ENCODE assay signal across 14 cellular contexts in genomic region chr3:189685854-189686253, GRCh38. TPM values are rescaled to one million over a fixed set of nuclear protein-coding genes. Genes with fewer than 3 reads are reported as not detected.
DNase-seq lines count a peak whose midpoint lies in the region; ATAC-seq, FAIRE-seq and TF ChIP-seq lines count a peak whose summit lies in the region.
"Had no signal": no experiment of that assay in that cellular context is flagged by ENCODE, and none has a peak within 500 bp of the region (broad histone marks: within the 10 kb centered on the region; RNA-seq: fewer than 3 reads in every experiment).

No MANE protein-coding gene starts in this region.

- H3K27ac ChIP-seq in astrocyte (ENCODE audit: low read depth, low read length) (peak overlapping the region; percentile 84), heart right ventricle (no peak overlapping the region)
- H3K27ac ChIP-seq: pancreas had no signal

- TF ChIP-seq CTCF in HFFc6 (IDR thresholded peaks at IDR 0.05) (no peak), astrocyte (IDR thresholded peaks at IDR 0.05; ENCODE audit: insufficient read depth, low read depth, low read length) (no peak), heart right ventricle (IDR thresholded peaks at IDR 0.05) (no peak)

- peaks cover 4% of the 10 kb centered on the region; the same call in 1 of the 2 replicates for H3K9me3 Mint-ChIP-seq in HFFc6
- H3K9me3 Mint-ChIP-seq in astrocyte (ENCODE audit: unreplicated experiment), result no peaks in the 10 kb centered on the region
- H3K9me3 Mint-ChIP-seq: CD8-positive, alpha-beta T cell; T-helper 1 cell treated with Interleukin-12 subunit alpha and Interleukin-12 subunit beta and Interleukin-4 antibody, amounts not matched to agents 30 μg/mL and 1 μg/mL, for 36 hours had no signal

- no peak for ATAC-seq in heart right ventricle
- ATAC-seq: CD8-positive, alpha-beta T cell; pancreas had no signal

- H3K27me3 ChIP-seq in astrocyte (ENCODE audit: insufficient read depth, low read length) (no peaks in the 10 kb centered on the region), heart right ventricle (peaks cover 0 to 4% (median 0%) of the 10 kb centered on the region in 7 donors)
- H3K27me3 ChIP-seq: pancreas had no signal

- H3K36me3 Mint-ChIP-seq in HFFc6 (ENCODE audit: low read depth) (no peaks in the 10 kb centered on the region), astrocyte (ENCODE audit: low read depth, unreplicated experiment) (no peaks in the 10 kb centered on the region)
- H3K36me3 Mint-ChIP-seq: CD8-positive, alpha-beta T cell had no signal

- H3K4me3 Mint-ChIP-seq in HFFc6 (no peak overlapping the region), astrocyte (ENCODE audit: unreplicated experiment) (no peak overlapping the region)
- H3K4me3 Mint-ChIP-seq: CD8-positive, alpha-beta T cell; T-helper 1 cell treated with Interleukin-12 subunit alpha and Interleukin-12 subunit beta and Interleukin-4 antibody, amounts not matched to agents 30 μg/mL and 1 μg/mL, for 36 hours had no signal

- H4K20me1 ChIP-seq in astrocyte (ENCODE audit: insufficient read depth, low read length), result no peaks in the 10 kb centered on the region

- peak overlapping the region; percentile 40 for H3K9ac ChIP-seq in astrocyte (ENCODE audit: low read length)

- H3K79me2 ChIP-seq in astrocyte (ENCODE audit: insufficient read depth, low read length), result no peaks in the 10 kb centered on the region

- 89 to 90% methylated on average over 2 of the region's 2 CpGs for WGBS in heart right ventricle, 2 donors

- peak overlapping the region; percentile 71 for H3K4me2 ChIP-seq in astrocyte (ENCODE audit: low read length)

- H3K9me3 ChIP-seq in astrocyte (ENCODE audit: insufficient read depth, low read depth, low read length) (no peaks in the 10 kb centered on the region), heart right ventricle (no peaks in the 10 kb centered on the region)
- H3K9me3 ChIP-seq: pancreas had no signal

- H3K27ac Mint-ChIP-seq in HFFc6 (peak overlapping the region; percentile 57), astrocyte (ENCODE audit: unreplicated experiment) (peak overlapping the region; percentile 96)
- H3K27ac Mint-ChIP-seq: CD8-positive, alpha-beta T cell; T-helper 1 cell treated with Interleukin-12 subunit alpha and Interleukin-12 subunit beta and Interleukin-4 antibody, amounts not matched to agents 30 μg/mL and 1 μg/mL, for 36 hours had no signal

- peak overlapping the region; percentile 7 for H3K4me3 ChIP-seq in astrocyte (ENCODE audit: insufficient read depth, low read depth, low read length)
- no peak overlapping the region for H3K4me3 ChIP-seq in heart right ventricle
- H3K4me3 ChIP-seq: pancreas had no signal

- H2AFZ ChIP-seq in astrocyte (ENCODE audit: low read depth, low read length), result peak overlapping the region; percentile 46

- H3K4me1 Mint-ChIP-seq in HFFc6 (ENCODE audit: low read depth), result no peaks in the 10 kb centered on the region
- H3K4me1 Mint-ChIP-seq in astrocyte (ENCODE audit: low read depth, unreplicated experiment), result peaks cover 25% of the 10 kb centered on the region

- peaks cover 13% of the 10 kb centered on the region for H3K4me1 ChIP-seq in astrocyte (ENCODE audit: insufficient read depth, low read length)
- H3K4me1 ChIP-seq in heart right ventricle, result no peaks in the 10 kb centered on the region
- H3K4me1 ChIP-seq: pancreas had no signal

- H3K27me3 Mint-ChIP-seq in HFFc6 (ENCODE audit: insufficient read depth) (no peaks in the 10 kb centered on the region), astrocyte (ENCODE audit: low read depth, unreplicated experiment) (no peaks in the 10 kb centered on the region)

- peak; percentile 90 for FAIRE-seq in astrocyte (lab: Jason Lieb, UNC)
- FAIRE-seq: pancreas had no signal

- H3K36me3 ChIP-seq in astrocyte (ENCODE audit: insufficient read depth, low read length) (no peaks in the 10 kb centered on the region), heart right ventricle (no peaks in the 10 kb centered on the region)
- H3K36me3 ChIP-seq: pancreas had no signal

- peak; percentile 57 for DNase-seq in AG08395 (ENCODE audit: low spot score)
- peak; percentile 7 for DNase-seq in HFFc6
- peak; percentile 82 for DNase-seq in astrocyte (ENCODE audit: low read depth)
- DNase-seq in iris pigment epithelial cell (ENCODE audit: low read depth), result peak; percentile 80
- no peak for DNase-seq in NCI-H69 (lab: John Stamatoyannopoulos, UW)
- no peak for DNase-seq in hypothalamus (lab: John Stamatoyannopoulos, UW)
- no peak for DNase-seq in heart right ventricle
- no peak for DNase-seq in NCI-H2196 treated with DMSO at 0.1 percent for 48 hours (lab: John Stamatoyannopoulos, UW; ENCODE audit: unreplicated experiment)
- DNase-seq: activated CD4-positive, alpha-beta T cell treated with anti-CD3 and anti-CD28 coated beads, Interleukin-2, amount 50 U/mL, for 48 hours; activated effector memory CD4-positive, alpha-beta T cell treated with anti-CD3 and anti-CD28 coated beads, Interleukin-2, amount 50 U/mL, for 16 hours; CD8-positive, alpha-beta T cell; NCI-H1930; pancreas had no signal

- intact Hi-C loops in heart right ventricle (cut with DNase I), result no loop called here

RNA-seq across cellular contexts. Expression of gene TP63, which starts 54.7 kb away (rescaled TPM):
- total RNA-seq in HFFc6 (2021; fragmentation: NEBNext Ultra II Directional; extraction: Animal tissue kit (Norgen Biotek cat#: 25700)), result not detected
- 0.94 and 1.1 TPM in 2 replicates for total RNA-seq in astrocyte
- total RNA-seq in heart right ventricle, result 1 to 10 TPM in 3 of 10 donors, under 1 TPM in 7; 0.07 to 1.5 (median 0.66) TPM
- under 1 TPM; 0.09 to 0.22 TPM for polyA plus RNA-seq in heart right ventricle
- total RNA-seq: CD8-positive, alpha-beta T cell had no signal

Comparison
In these comparisons a context has a peak if more than half of its experiments do, and no peak if none do; other contexts are left out.
1. DNase-seq: peak in AG08395 (single experiment), HFFc6 (single experiment), astrocyte (single experiment) and iris pigment epithelial cell (single experiment); none in NCI-H69 (single experiment), hypothalamus (0 of 51), heart right ventricle (0 of 2) and NCI-H2196 treated with DMSO at 0.1 percent for 48 hours (single experiment).